Comparison of ENCODE assay signal across 1 cellular context in the genomic region with DNA sequence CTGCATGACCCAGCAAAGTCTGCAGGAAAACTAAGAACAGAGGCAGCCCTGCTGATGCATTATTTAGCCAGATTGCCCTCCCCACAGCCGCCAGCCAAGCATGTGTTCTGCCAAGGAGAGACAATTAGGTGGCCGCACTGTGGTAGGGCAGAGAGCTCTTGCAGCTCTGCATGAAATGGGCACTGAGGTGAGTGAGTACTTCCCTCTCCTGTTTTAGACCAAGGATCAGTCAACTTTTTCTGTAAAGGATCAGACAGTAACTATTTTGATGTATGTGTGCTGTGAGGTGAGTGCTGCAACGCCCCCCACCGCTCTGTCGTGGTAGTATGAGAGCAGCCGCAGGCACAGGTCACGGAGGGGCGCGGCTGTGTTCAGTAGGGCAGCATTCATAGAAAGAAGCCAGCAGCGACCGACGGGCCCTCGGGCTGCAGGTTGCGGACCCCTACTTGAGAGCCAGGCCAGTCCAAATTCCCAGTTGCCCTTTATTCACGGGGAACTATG.
TF ChIP-seq lines count a peak whose summit lies in the region.

No MANE protein-coding gene starts in this region.

TF ChIP-seq in WTC11, 78 proteins besides CTCF, POLR2A, EP300 and RAD21 (continued from another document):
- no peak for TF ChIP-seq ZBTB43 (CRISPR knock-in tag; IDR thresholded peaks at IDR 0.05)
- TF ChIP-seq, protein P1, sequence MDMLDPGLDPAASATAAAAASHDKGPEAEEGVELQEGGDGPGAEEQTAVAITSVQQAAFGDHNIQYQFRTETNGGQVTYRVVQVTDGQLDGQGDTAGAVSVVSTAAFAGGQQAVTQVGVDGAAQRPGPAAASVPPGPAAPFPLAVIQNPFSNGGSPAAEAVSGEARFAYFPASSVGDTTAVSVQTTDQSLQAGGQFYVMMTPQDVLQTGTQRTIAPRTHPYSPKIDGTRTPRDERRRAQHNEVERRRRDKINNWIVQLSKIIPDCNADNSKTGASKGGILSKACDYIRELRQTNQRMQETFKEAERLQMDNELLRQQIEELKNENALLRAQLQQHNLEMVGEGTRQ (CRISPR knock-in tag; IDR thresholded peaks at IDR 0.05) = no peak
